ENCODE assay signal across 8 cellular contexts in the genomic region with DNA sequence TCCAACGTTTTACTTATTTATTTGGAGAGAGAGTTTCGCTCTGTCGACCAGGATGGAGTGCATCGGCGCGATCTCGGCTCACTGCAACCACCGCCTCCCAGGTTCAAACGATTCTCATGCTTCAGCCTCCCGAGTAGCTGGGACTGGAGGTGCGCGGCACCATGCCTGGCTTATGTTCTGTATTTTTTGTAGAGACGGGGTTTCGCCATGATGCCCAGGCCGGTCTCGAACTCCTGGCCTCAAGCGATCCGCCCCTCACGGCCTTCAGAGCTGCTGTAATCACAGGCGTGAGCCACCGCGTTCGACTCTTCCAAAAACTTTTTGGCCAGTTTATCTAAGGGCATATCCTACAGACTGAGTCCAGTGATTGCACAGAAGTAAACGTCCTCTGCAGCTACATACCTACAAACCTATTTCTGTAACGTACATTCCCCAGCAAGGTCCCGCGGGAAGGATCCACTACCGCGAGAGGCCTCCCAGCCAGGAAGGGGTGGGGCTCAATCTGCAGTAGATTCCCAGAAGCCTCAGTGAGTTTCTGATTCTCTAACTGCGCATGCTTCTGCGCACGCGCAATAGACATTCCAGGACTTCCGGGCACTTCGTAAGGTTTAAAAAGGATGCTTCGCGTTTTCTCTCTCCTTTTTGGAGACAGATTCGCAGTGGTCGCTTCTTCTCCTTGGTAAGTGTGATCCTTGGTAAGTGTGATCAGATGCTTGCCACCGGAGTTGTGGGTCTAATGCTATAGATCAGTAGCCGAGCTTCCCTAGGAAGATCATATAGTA. TPM values are rescaled to one million over a fixed set of nuclear protein-coding genes. Genes with fewer than 3 reads are reported as not detected.
DNase-seq lines count a peak whose midpoint lies in the region; FAIRE-seq and TF ChIP-seq lines count a peak whose summit lies in the region.

Gene RCC1, plus strand, starts transcription at position 638 of the 782 bp plus-strand sequence. CDS start 23,824 bp downstream, outside the sequence.

- H3K4me2 ChIP-seq in H1 (ENCODE audit: insufficient read depth in 1 of 2, low read depth in 2 of 2, low read length in 2 of 2) = peak within 1 kb of the TSS; percentile 92 to 94
- H3K4me2 ChIP-seq in mesenchymal stem cell (ENCODE audit: low read length, poor library complexity, severe bottlenecking) = peak within 1 kb of the TSS; percentile 67

- H4K20me1 ChIP-seq in H1 (replicated peaks in 1 of 2; ENCODE audit: control insufficient read depth in 1 of 2, insufficient read depth in 2 of 2, low read length in 2 of 2) = peaks cover 5 to 7% of the 10 kb centered on the region in 2 experiments

- no peak within 1 kb of the TSS for H3K4ac ChIP-seq in H1 (replicated peaks; ENCODE audit: insufficient read length, low read depth, low read length)
- H3K4ac ChIP-seq in mesenchymal stem cell (ENCODE audit: low read depth in 1 of 2, low read length in 2 of 2) = peak within 1 kb of the TSS; percentile 79 to 96

- no peak within 1 kb of the TSS for H3K14ac ChIP-seq in H1 (ENCODE audit: insufficient read length)
- H3K14ac ChIP-seq in mesenchymal stem cell (ENCODE audit: low read length in 2 of 2) = peak within 1 kb of the TSS in 1 of 2 experiments; percentile 85

- H2BK15ac ChIP-seq in H1 (ENCODE audit: low read length) = no peak within 1 kb of the TSS
- H2BK15ac ChIP-seq in mesenchymal stem cell (ENCODE audit: low read depth, poor library complexity, severe bottlenecking) = no peak within 1 kb of the TSS

- peak within 1 kb of the TSS; percentile 99 for H3K18ac ChIP-seq in H1 (ENCODE audit: extremely low read depth, low read length)
- H3K18ac ChIP-seq in mesenchymal stem cell (ENCODE audit: low read depth in 1 of 2, low read length in 2 of 2) = peak within 1 kb of the TSS; percentile 77 to 81

- H3K4me3 ChIP-seq in H1 (ENCODE audit: extremely low read depth in 1 of 4, insufficient read depth in 2 of 4, low read depth in 3 of 4, low read length in 4 of 4) (peak within 1 kb of the TSS; percentile 75 to 96 (median 90)), mesenchymal stem cell (ENCODE audit: insufficient read depth in 1 of 2, low read depth in 1 of 2, low read length in 2 of 2) (peak within 1 kb of the TSS; percentile 81 to 95)

- H2BK120ac ChIP-seq in H1 (replicated peaks; ENCODE audit: low read depth, low read length) (no peak within 1 kb of the TSS), mesenchymal stem cell (ENCODE audit: low read depth, low read length) (no peak within 1 kb of the TSS)

- TF ChIP-seq EP300 in H1 (IDR thresholded peaks at IDR 0.05; ENCODE audit: borderline replicate concordance in 1 of 2, low read depth in 2 of 2, low read length in 2 of 2) = no peak

- POLR2A ChIA-PET in H1 (lab: Charles Lee; ENCODE audit: partially characterized antibody) = interaction anchor here (0.6 to 31.3 kb wide), 41 partner anchors 11 to 341 kb away, joined by 3 to 660 read pairs (median 5); partner anchors contain the start of genes ATP5IF1, GMEB1, MED18 and PHACTR4

- H2BK5ac ChIP-seq in H1 (ENCODE audit: low read depth, low read length) = peak within 1 kb of the TSS; percentile 94
- H2BK5ac ChIP-seq in mesenchymal stem cell (ENCODE audit: low read depth, low read length, poor library complexity, severe bottlenecking) = peak within 1 kb of the TSS; percentile 77

- peaks cover 0 to 24% of the 10 kb centered on the region in 2 experiments; a peak in 2 of 4 replicates for H3K79me2 ChIP-seq in H1 (ENCODE audit: control insufficient read depth in 1 of 2, insufficient read depth in 2 of 2, low read length in 2 of 2)

- peak; percentile 99 for DNase-seq in CMK (ENCODE audit: low read depth)
- DNase-seq in GM20000 (ENCODE audit: low spot score) = peak; percentile 93
- DNase-seq in HT1080 (ENCODE audit: low read depth) = peak; percentile 96
- DNase-seq in NOMO-1 treated with DMSO at 0.1 percent for 48 hours (lab: John Stamatoyannopoulos, UW; ENCODE audit: unreplicated experiment) = peak; percentile 96
- DNase-seq in activated CD8-positive, alpha-beta memory T cell treated with anti-CD3 and anti-CD28 coated beads for 4 hours (ENCODE audit: low read depth in 2 of 2) = peak; percentile 92 to 95
- DNase-seq in H1 (ENCODE audit: low read depth in 1 of 2, low spot score in 2 of 2) = peak; percentile 91 to 92
- DNase-seq in mesenchymal stem cell = peak; percentile 99
- DNase-seq in stimulated activated CD8-positive, alpha-beta memory T cell treated with anti-CD3 and anti-CD28 coated beads, Interleukin-12 subunit alpha, Interleukin-12 subunit beta, amount 100 ng/mL, for 4 hours (ENCODE audit: low read depth) = peak; percentile 89

- H3K79me1 ChIP-seq in H1 (ENCODE audit: low read depth, low read length) (no peaks in the 10 kb centered on the region; the same call in 1 of the 2 replicates), mesenchymal stem cell (replicated peaks; ENCODE audit: low read length, poor library complexity, severe bottlenecking) (peaks cover 3% of the 10 kb centered on the region)

- no peak within 1 kb of the TSS for H2BK20ac ChIP-seq in H1 (ENCODE audit: low read length)

- H4K8ac ChIP-seq in H1 (ENCODE audit: extremely low read depth, insufficient read depth, low read length) (peak within 1 kb of the TSS; percentile 41), mesenchymal stem cell (ENCODE audit: low read length) (peak within 1 kb of the TSS; percentile 93)

- H3K36me3 ChIP-seq in H1 (ENCODE audit: control insufficient read depth in 2 of 4, insufficient read depth in 4 of 4, low read length in 3 of 4) = peaks cover 37 to 44% (median 39%) of the 10 kb centered on the region in 4 experiments
- H3K36me3 ChIP-seq in mesenchymal stem cell (ENCODE audit: control insufficient read depth in 1 of 2, insufficient read depth in 2 of 2, low read depth in 1 of 2, low read length in 2 of 2) = peaks cover 19 to 37% of the 10 kb centered on the region in 2 experiments

- 6% methylated on average over 41 of the region's 41 CpGs; no CpG with 5 or more reads in 1 of the 2 experiments for WGBS in H1 (ENCODE audit: extremely low coverage in 1 of 2, insufficient coverage in 1 of 2, insufficient read length in 1 of 2, insufficient replicate concordance in 2 of 2, low coverage in 1 of 2, low lambda C conversion rate in 2 of 2, missing lambda C conversion rate in 1 of 2), 2 experiments
- 8% methylated on average over 37 of the region's 41 CpGs for WGBS in mesenchymal stem cell

- H3K23ac ChIP-seq in H1 (ENCODE audit: insufficient read length) = no peak within 1 kb of the TSS
- no peak within 1 kb of the TSS for H3K23ac ChIP-seq in mesenchymal stem cell (ENCODE audit: low read length in 2 of 2)

- H4K5ac ChIP-seq in H1 (ENCODE audit: insufficient read length, low read depth, low read length) = peak within 1 kb of the TSS; percentile 90

- H3K27me3 ChIP-seq in H1 (replicated peaks in 1 of 4; ENCODE audit: control insufficient read depth in 3 of 4, extremely low read depth in 1 of 4, insufficient read depth in 3 of 4, low read length in 3 of 4) (no peaks in the 10 kb centered on the region), mesenchymal stem cell (ENCODE audit: control insufficient read depth in 1 of 2, insufficient read depth in 1 of 2, low read length in 2 of 2) (no peaks in the 10 kb centered on the region)

- H2BK12ac ChIP-seq in H1 (ENCODE audit: low read depth, low read length) (no peak within 1 kb of the TSS), mesenchymal stem cell (ENCODE audit: low read length in 2 of 2) (no peak within 1 kb of the TSS)

- peaks cover 10% of the 10 kb centered on the region for H3K23me2 ChIP-seq in H1 (ENCODE audit: low read depth, low read length)

- peak; percentile 68 for FAIRE-seq in H1 (lab: Jason Lieb, UNC)

- peak within 1 kb of the TSS; percentile 95 for H3K27ac ChIP-seq in H1 (ENCODE audit: low read depth, low read length)
- peak within 1 kb of the TSS; percentile 94 for H3K27ac ChIP-seq in mesenchymal stem cell (ENCODE audit: low read length, poor library complexity, severe bottlenecking)

- H4K91ac ChIP-seq in H1 (replicated peaks; ENCODE audit: insufficient read length, low read length) (peak within 1 kb of the TSS; percentile 77), mesenchymal stem cell (ENCODE audit: low read length) (peak within 1 kb of the TSS; percentile 78)

- H3K9ac ChIP-seq in H1 (replicated peaks in 1 of 4; ENCODE audit: extremely low read depth in 1 of 4, low read depth in 3 of 4, low read length in 3 of 4) (peak within 1 kb of the TSS; percentile 87 to 100 (median 98)), mesenchymal stem cell (ENCODE audit: low read length) (peak within 1 kb of the TSS; percentile 94)

- CTCF ChIA-PET in H1 (lab: Charles Lee; ENCODE audit: partially characterized antibody) = no interaction called here

- H3K9me3 ChIP-seq in H1 (ENCODE audit: insufficient read depth in 2 of 2, low read depth in 1 of 2, low read length in 1 of 2) (no peaks in the 10 kb centered on the region), mesenchymal stem cell (ENCODE audit: control insufficient read depth, low read length) (no peaks in the 10 kb centered on the region)

- H3K4me1 ChIP-seq in H1 (replicated peaks in 1 of 4; ENCODE audit: control insufficient read depth in 3 of 4, insufficient read depth in 4 of 4, low read length in 3 of 4) (peaks cover 5 to 17% (median 9%) of the 10 kb centered on the region in 4 experiments; a peak in 5 of 7 replicates), mesenchymal stem cell (ENCODE audit: control insufficient read depth, insufficient read depth, low read depth, low read length) (peaks cover 14% of the 10 kb centered on the region)

- H2AK5ac ChIP-seq in H1 (ENCODE audit: low read depth, low read length) (no peak within 1 kb of the TSS), mesenchymal stem cell (ENCODE audit: low read length, severe bottlenecking) (peak within 1 kb of the TSS; percentile 79)

- TF ChIP-seq RAD21 in H1 (IDR thresholded peaks at IDR 0.05 in 1 of 2, conservative IDR thresholded peaks at IDR 0.05 in 1 of 2; ENCODE audit: low read depth in 2 of 2, low read length in 2 of 2) = no peak

- peak; percentile 100 for TF ChIP-seq POLR2A in H1 (IDR thresholded peaks at IDR 0.05; ENCODE audit: control extremely low read depth in 1 of 2, low read depth in 2 of 2, low read length in 2 of 2)

- H3K56ac ChIP-seq in H1 (replicated peaks; ENCODE audit: insufficient read length, low read depth, low read length) = peak within 1 kb of the TSS; percentile 81

- peak within 1 kb of the TSS; percentile 79 for H2AFZ ChIP-seq in H1 (ENCODE audit: low read length)
- peak within 1 kb of the TSS; percentile 72 for H2AFZ ChIP-seq in mesenchymal stem cell (ENCODE audit: low read depth, low read length)

- TF ChIP-seq CTCF in GM20000 (IDR thresholded peaks at IDR 0.05; ENCODE audit: extremely low read depth, missing control alignments) = no peak
- TF ChIP-seq CTCF in H1 (IDR thresholded peaks at IDR 0.05; ENCODE audit: control extremely low read depth in 1 of 3, insufficient read depth in 1 of 3, low read depth in 1 of 3, low read length in 3 of 3) = 0 out of 4 replicates have a peak, but pooled peaks of 1 of the 3 experiments have one; percentile 3

RNA-seq across cellular contexts. Expression of gene RCC1, which starts in this region (rescaled TPM):
- total RNA-seq in HT1080 (2014; rRNA removed; shearing (Covaris generic)) = 138 and 163 TPM in 2 replicates
- polyA plus RNA-seq in HT1080 (2015; cell fraction: cytosol; rRNA removed) = 108 and 111 TPM in 2 replicates
- 102 and 110 TPM in 2 replicates for polyA plus RNA-seq in HT1080 (2015; cell fraction: nucleus; rRNA removed)
- total RNA-seq in H1 (2021; fragmentation: NEBNext Ultra II Directional; extraction: Animal tissue kit (Norgen Biotek cat#: 25700)) = 98.4 and 101 TPM in 2 replicates
- 48.5 and 66.4 TPM in 2 replicates for polyA plus RNA-seq in H1 (2011; rRNA removed)
- polyA plus RNA-seq in H1 (2011; cell fraction: cytosol; rRNA removed) = 76.8 TPM
- polyA plus RNA-seq in H1 (2011; cell fraction: nucleus; rRNA removed) = 73.3 TPM
- 102 to 113 TPM (median 104 TPM) in 4 replicates for polyA plus RNA-seq in H1 (2012, experiment 1 of 2)
- 86.9 TPM for polyA plus RNA-seq in H1 (2012, experiment 2 of 2)
- 45.4 TPM for polyA plus RNA-seq in H1 (2013, experiment 1 of 2)
- polyA plus RNA-seq in H1 (2013, experiment 2 of 2) = 45.9 TPM
- polyA minus RNA-seq in H1 (2011; rRNA and poly(A)+ RNA removed) = 81.1 and 103 TPM in 2 replicates
- polyA minus RNA-seq in H1 (2011; cell fraction: cytosol; rRNA and poly(A)+ RNA removed) = 47.8 TPM
- 49.7 TPM for polyA minus RNA-seq in H1 (2011; cell fraction: nucleus; rRNA and poly(A)+ RNA removed)
- polyA plus RNA-seq in mesenchymal stem cell (2013, experiment 1 of 2) = 13.0 TPM
- polyA plus RNA-seq in mesenchymal stem cell (2013, experiment 2 of 2) = 13.9 TPM

Comparison
In these comparisons a context has a peak if more than half of its experiments do, and no peak if none do; other contexts are left out.
1. Peak in every context shown above with its lines: DNase-seq, H3K4me3 ChIP-seq and H3K27ac ChIP-seq.